Comparison of ENCODE assay signal across 8 cellular contexts in genomic region chr2:119367472-119368099, GRCh38. TPM values are rescaled to one million over a fixed set of nuclear protein-coding genes. Genes with fewer than 3 reads are reported as not detected.
DNase-seq lines count a peak whose midpoint lies in the region; ATAC-seq and TF ChIP-seq lines count a peak whose summit lies in the region.

No MANE protein-coding gene starts in this region.

- no peak for TF ChIP-seq CTCF in foreskin fibroblast (IDR thresholded peaks at IDR 0.05; ENCODE audit: low read depth, low read length)
- TF ChIP-seq CTCF in transverse colon (IDR thresholded peaks at IDR 0.05) = no peak

- H3K27me3 ChIP-seq in neuron (ENCODE audit: insufficient read depth, low read length) (no peaks in the 10 kb centered on the region), transverse colon (no peaks in the 10 kb centered on the region)

- no peak for TF ChIP-seq EP300 in transverse colon (IDR thresholded peaks at IDR 0.05; ENCODE audit: low read depth)

- H2AFZ ChIP-seq in neuron (ENCODE audit: low read depth, low read length) = peak overlapping the region; percentile 75

- no peaks in the 10 kb centered on the region for H3K9me3 Mint-ChIP-seq in activated T-helper 2 cell treated with anti-CD3 and anti-CD28 coated beads, Interferon-gamma antibody, Interleukin-2, Interleukin-4, amounts not matched to agents 10 μg/mL and 5 μg/mL and 100 μg/mL, durations not matched to agents 14 hours and 24 hours and 36 hours

- H3K27me3 Mint-ChIP-seq in activated T-helper 2 cell treated with anti-CD3 and anti-CD28 coated beads, Interferon-gamma antibody, Interleukin-2, Interleukin-4, amounts not matched to agents 10 μg/mL and 5 μg/mL and 100 μg/mL, durations not matched to agents 14 hours and 24 hours and 36 hours (ENCODE audit: low read depth) = no peaks in the 10 kb centered on the region

- peaks cover 33% of the 10 kb centered on the region for H3K4me1 Mint-ChIP-seq in activated T-helper 2 cell treated with anti-CD3 and anti-CD28 coated beads, Interferon-gamma antibody, Interleukin-2, Interleukin-4, amounts not matched to agents 10 μg/mL and 5 μg/mL and 100 μg/mL, durations not matched to agents 14 hours and 24 hours and 36 hours (ENCODE audit: low read depth)

- 4% methylated on average over 27 of the region's 32 CpGs; no CpG with 5 or more reads in 1 of the 2 donors for WGBS in transverse colon (ENCODE audit: low coverage in 1 of 2), 2 donors

- intact Hi-C loops in activated T-helper 2 cell treated with anti-CD3 and anti-CD28 coated beads, Interferon-gamma antibody, Interleukin-2, Interleukin-4, amounts not matched to agents 10 μg/mL and 5 μg/mL and 100 μg/mL, durations not matched to agents 14 hours and 24 hours and 36 hours (cut with micrococcal nuclease) = loop anchor here (2.0 to 5.0 kb wide), 3 partner anchors 645 to 1055 kb away; partner anchors contain the start of genes EPB41L5 and TMEM185B
- intact Hi-C loops in transverse colon (cut with DNase I; ENCODE audit: low total_unique reads) = no loop called here

- H3K4me1 ChIP-seq in neuron (ENCODE audit: insufficient read depth, low read length) (peaks cover 19% of the 10 kb centered on the region), transverse colon (peaks cover 13 to 38% (median 24%) of the 10 kb centered on the region in 4 donors)

- H3K36me3 Mint-ChIP-seq in activated T-helper 2 cell treated with anti-CD3 and anti-CD28 coated beads, Interferon-gamma antibody, Interleukin-2, Interleukin-4, amounts not matched to agents 10 μg/mL and 5 μg/mL and 100 μg/mL, durations not matched to agents 14 hours and 24 hours and 36 hours (ENCODE audit: low read depth) = peaks cover 48% of the 10 kb centered on the region

- peak overlapping the region; percentile 100 for H3K4me3 Mint-ChIP-seq in activated T-helper 2 cell treated with anti-CD3 and anti-CD28 coated beads, Interferon-gamma antibody, Interleukin-2, Interleukin-4, amounts not matched to agents 10 μg/mL and 5 μg/mL and 100 μg/mL, durations not matched to agents 14 hours and 24 hours and 36 hours (ENCODE audit: low read depth)

- in situ Hi-C loops in transverse colon (cut with MboI; ENCODE audit: low pct_ligation_motif_present in 1 of 4, low pct_unique_long_range_greater_than_20kb in 1 of 4, low sequenced_read_pairs in 3 of 4) = no loop called here

- peak; percentile 32 for ATAC-seq in HG02798 (IDR thresholded peaks at IDR 0.05; ENCODE audit: poor library complexity, unreplicated experiment)

- TF ChIP-seq POLR2A in transverse colon (IDR thresholded peaks at IDR 0.05) = no peak

- H3K4me3 ChIP-seq in foreskin fibroblast (ENCODE audit: low read depth in 1 of 2, low read length in 2 of 2) (peak overlapping the region; percentile 79 to 86), neuron (ENCODE audit: low read length) (peak overlapping the region; percentile 96), transverse colon (peak overlapping the region; percentile 26 to 67 (median 66))

- peak overlapping the region; percentile 99 for H3K27ac Mint-ChIP-seq in activated T-helper 2 cell treated with anti-CD3 and anti-CD28 coated beads, Interferon-gamma antibody, Interleukin-2, Interleukin-4, amounts not matched to agents 10 μg/mL and 5 μg/mL and 100 μg/mL, durations not matched to agents 14 hours and 24 hours and 36 hours

- H3K27ac ChIP-seq in transverse colon = peak overlapping the region; percentile 89 to 95 (median 94)

- H3K9me3 ChIP-seq in neuron (ENCODE audit: low read length) (peaks cover 2% of the 10 kb centered on the region), transverse colon (no peaks in the 10 kb centered on the region)

- DNase-seq in NCI-H146 (lab: John Stamatoyannopoulos, UW) = peak; percentile 67
- no peak for DNase-seq in NCI-H146 treated with DMSO at 0.1 percent for 48 hours (lab: John Stamatoyannopoulos, UW; ENCODE audit: unreplicated experiment)
- peak; percentile 17 to 29 for DNase-seq in NOMO-1 (lab: John Stamatoyannopoulos, UW; ENCODE audit: unreplicated experiment in 2 of 2)
- peak; percentile 30 for DNase-seq in activated T-helper 2 cell treated with anti-CD3 and anti-CD28 coated beads, Interferon-gamma antibody, Interleukin-2, Interleukin-4, amounts not matched to agents 10 μg/mL and 5 μg/mL and 100 μg/mL, durations not matched to agents 14 hours and 24 hours and 36 hours (ENCODE audit: low spot score)
- peak; percentile 9 to 61 for DNase-seq in foreskin fibroblast
- peak; percentile 79 for DNase-seq in transverse colon

- H3K36me3 ChIP-seq in neuron (ENCODE audit: insufficient read depth, low read length) (peaks cover 40% of the 10 kb centered on the region), transverse colon (peaks cover 0 to 41% (median 11%) of the 10 kb centered on the region in 4 donors)

RNA-seq across cellular contexts. Expression of gene DBI, which starts 0.8 kb away (rescaled TPM):
- total RNA-seq in activated T-helper 2 cell treated with anti-CD3 and anti-CD28 coated beads, Interferon-gamma antibody, Interleukin-2, Interleukin-4, amounts not matched to agents 10 μg/mL and 5 μg/mL and 100 μg/mL, durations not matched to agents 14 hours and 24 hours and 36 hours = 162 and 168 TPM in 2 replicates
- 100 to 1,000 TPM in 2 of 4 donors, 10 to 100 TPM in 2; 33.8 to 212 (median 149) TPM for total RNA-seq in transverse colon

RNA-seq across cellular contexts. Expression of gene C2orf76, which starts 1.0 kb away (rescaled TPM):
- 11.0 and 13.3 TPM in 2 replicates for total RNA-seq in activated T-helper 2 cell treated with anti-CD3 and anti-CD28 coated beads, Interferon-gamma antibody, Interleukin-2, Interleukin-4, amounts not matched to agents 10 μg/mL and 5 μg/mL and 100 μg/mL, durations not matched to agents 14 hours and 24 hours and 36 hours
- 10 to 100 TPM in 1 of 4 donors, 1 to 10 TPM in 1, not detected in 2; 2.9 to 11.3 TPM for total RNA-seq in transverse colon
